ENCODE assay signal across 8 cellular contexts in genomic region chr9:33511184-33511517, GRCh38. TPM values are rescaled to one million over a fixed set of nuclear protein-coding genes. Genes with fewer than 3 reads are reported as not detected.
DNase-seq lines count a peak whose midpoint lies in the region; ATAC-seq and TF ChIP-seq lines count a peak whose summit lies in the region.
"Not testable (repeated sequence)": the region's sequence is repeated elsewhere in the genome, so short reads cannot be mapped to it uniquely, and the experiment has no call there.

No MANE protein-coding gene starts in this region.

- peak overlapping the region in 1 of 2 donors; percentile 90 for H3K9ac ChIP-seq in liver (ENCODE audit: low read depth in 1 of 2, low read length in 2 of 2)

- intact Hi-C loops in CD4-positive, alpha-beta memory T cell (cut with micrococcal nuclease), result loop anchor here (10.0 kb wide), 1 partner anchor 56 kb away; no protein-coding TSS in a partner anchor
- intact Hi-C loops in body of pancreas (cut with DNase I); esophagus squamous epithelium (cut with DNase I); ovary (cut with DNase I); thyroid gland (cut with DNase I): not testable (repeated sequence)

- not testable (repeated sequence) for H3K27ac ChIP-seq in CD4-positive, alpha-beta memory T cell (ENCODE audit: low read depth, low read length); ovary
- H3K27ac ChIP-seq in body of pancreas, result peak overlapping the region in 3 of 4 donors; percentile 73 to 86 (median 84)
- H3K27ac ChIP-seq in esophagus squamous epithelium, result peak overlapping the region; percentile 82 to 87 (median 84)
- peak overlapping the region; percentile 72 to 73 for H3K27ac ChIP-seq in liver (ENCODE audit: low read depth in 1 of 2, low read length in 2 of 2)
- H3K27ac ChIP-seq in thyroid gland, result peak overlapping the region; percentile 61 to 91 (median 74)

- not testable (repeated sequence) for ATAC-seq in body of pancreas

- not testable (repeated sequence) for H3K4me1 Mint-ChIP-seq in CD4-positive, alpha-beta memory T cell

- not testable (repeated sequence) for H3K9me3 ChIP-seq in CD4-positive, alpha-beta memory T cell (ENCODE audit: control insufficient read depth in 1 of 2, low read length in 2 of 2); body of pancreas; esophagus squamous epithelium; liver (ENCODE audit: control insufficient read depth in 4 of 4, low read length in 3 of 4); ovary; thyroid gland

- not testable (repeated sequence) for H3K27me3 ChIP-seq in CD4-positive, alpha-beta memory T cell (ENCODE audit: insufficient read depth, low read length); body of pancreas; esophagus squamous epithelium; liver (ENCODE audit: control insufficient read depth in 4 of 4, insufficient read depth in 4 of 4, low read length in 3 of 4); ovary; thyroid gland

- TF ChIP-seq POLR2A in body of pancreas (IDR thresholded peaks at IDR 0.05), result peak in 1 of 3 donors; percentile 42
- TF ChIP-seq POLR2A in esophagus squamous epithelium (IDR thresholded peaks at IDR 0.05); ovary (IDR thresholded peaks at IDR 0.05); thyroid gland (IDR thresholded peaks at IDR 0.05): not testable (repeated sequence)

- H3K36me3 ChIP-seq in CD4-positive, alpha-beta memory T cell (ENCODE audit: insufficient read depth, low read length); body of pancreas (replicated peaks in 1 of 2; ENCODE audit: insufficient read depth in 1 of 2, low read depth in 2 of 2); esophagus squamous epithelium; liver (ENCODE audit: control insufficient read depth in 4 of 4, insufficient read depth in 3 of 4, low read depth in 1 of 4, low read length in 3 of 4); ovary; thyroid gland: not testable (repeated sequence)

- not testable (repeated sequence) for DNase-seq in CD4-positive, alpha-beta memory T cell; Jurkat, Clone E6-1 (ENCODE audit: low read depth, low spot score); body of pancreas; esophagus squamous epithelium (lab: John Stamatoyannopoulos, UW); ovary; thyroid gland

- CTCF ChIA-PET in CD4-positive, alpha-beta memory T cell (lab: Charles Lee; ENCODE audit: partially characterized antibody), result interaction anchor here (1.2 to 3.0 kb wide), 3 partner anchors 11 to 108 kb away, joined by 3 to 12 read pairs (median 4); partner anchors contain the start of genes ANKRD18B and AQP7

- not testable (repeated sequence) for H3K36me3 Mint-ChIP-seq in CD4-positive, alpha-beta memory T cell

- POLR2A ChIA-PET in CD4-positive, alpha-beta memory T cell (lab: Charles Lee; ENCODE audit: partially characterized antibody), result not testable (repeated sequence)

- H3K4me1 ChIP-seq in CD4-positive, alpha-beta memory T cell (ENCODE audit: insufficient read depth, low read length); body of pancreas; liver (ENCODE audit: control insufficient read depth in 4 of 4, insufficient read depth in 4 of 4, low read length in 3 of 4); ovary (ENCODE audit: insufficient read depth); thyroid gland: not testable (repeated sequence)
- peaks cover 0 to 25% (median 3%) of the 10 kb centered on the region in 3 donors for H3K4me1 ChIP-seq in esophagus squamous epithelium

- H3K4me3 Mint-ChIP-seq in CD4-positive, alpha-beta memory T cell, result peak overlapping the region; percentile 95 to 98 (median 96)

- peak overlapping the region in 6 of 7 donors; percentile 52 to 97 (median 94) for H3K27ac Mint-ChIP-seq in CD4-positive, alpha-beta memory T cell

- H3K27me3 Mint-ChIP-seq in CD4-positive, alpha-beta memory T cell, result not testable (repeated sequence)

- not testable (repeated sequence) for TF ChIP-seq RAD21 in liver (IDR thresholded peaks at IDR 0.05)

- peak overlapping the region; percentile 41 to 76 for H3K4me3 ChIP-seq in CD4-positive, alpha-beta memory T cell (ENCODE audit: low read length in 2 of 2)
- peak overlapping the region; percentile 70 for H3K4me3 ChIP-seq in Jurkat, Clone E6-1 (ENCODE audit: low read length)
- H3K4me3 ChIP-seq in WI38 (ENCODE audit: low read depth, low read length) (peak overlapping the region; percentile 62), body of pancreas (peak overlapping the region in 1 of 2 donors; percentile 62), esophagus squamous epithelium (peak overlapping the region; percentile 47 to 78 (median 60)), liver (ENCODE audit: low read depth in 1 of 3, low read length in 3 of 3) (peak overlapping the region; percentile 68 to 76 (median 70)), ovary (peak overlapping the region; percentile 53), thyroid gland (replicated peaks in 1 of 3) (peak overlapping the region; percentile 39 to 96 (median 60))

- H3K9me3 Mint-ChIP-seq in CD4-positive, alpha-beta memory T cell, result not testable (repeated sequence)

- not testable (repeated sequence) for TF ChIP-seq CTCF in WI38 (IDR thresholded peaks at IDR 0.05; ENCODE audit: low read depth, low read length); body of pancreas (IDR thresholded peaks at IDR 0.05); esophagus squamous epithelium (IDR thresholded peaks at IDR 0.05); liver (IDR thresholded peaks at IDR 0.05; ENCODE audit: low read depth, low read length, missing input control); ovary (IDR thresholded peaks at IDR 0.05); thyroid gland (IDR thresholded peaks at IDR 0.05)

- WGBS in body of pancreas, 2 donors, result 2% methylated on average over 8 of the region's 8 CpGs
- 0% methylated on average over 8 of the region's 8 CpGs for WGBS in esophagus squamous epithelium, 2 donors
- WGBS in liver, result under 1% methylated on average over 8 of the region's 8 CpGs
- WGBS in ovary, 3 donors, result 0% methylated on average over 8 of the region's 8 CpGs
- WGBS in thyroid gland, 2 donors, result 1 to 10% methylated on average over 8 of the region's 8 CpGs

- TF ChIP-seq EP300 in ovary (IDR thresholded peaks at IDR 0.05), result not testable (repeated sequence)

RNA-seq across cellular contexts. Expression of gene ANKRD18B, which starts 12.9 kb away (rescaled TPM):
- 1 to 10 TPM; 1.2 to 1.9 TPM for total RNA-seq in CD4-positive, alpha-beta memory T cell
- polyA plus RNA-seq in CD4-positive, alpha-beta memory T cell, result not detected
- not detected for polyA plus RNA-seq in Jurkat, Clone E6-1 (2012; ENCODE audit: insufficient read depth, insufficient read length)
- 1 to 10 TPM in 1 of 2 donors, not detected in 1; 6.0 TPM for total RNA-seq in body of pancreas
- total RNA-seq in esophagus squamous epithelium, result 10 to 100 TPM in 3 of 4 donors, 1 to 10 TPM in 1; 3.8 to 19.8 (median 10.8) TPM
- total RNA-seq in liver, result 1 to 10 TPM in 1 of 2 donors, under 1 TPM in 1; 0.59 to 1.9 TPM
- under 1 TPM in 1 of 2 donors, not detected in 1; 0.01 TPM for polyA plus RNA-seq in liver
- 1 to 10 TPM in 1 of 7 donors, under 1 TPM in 1, not detected in 5; 0.56 to 2.8 TPM for total RNA-seq in ovary
- under 1 TPM in 1 of 2 donors, not detected in 1; 0.35 TPM for polyA plus RNA-seq in ovary
- total RNA-seq in thyroid gland, result 10 to 100 TPM in 1 of 4 donors, 1 to 10 TPM in 1, under 1 TPM in 2; 0.59 to 12.4 (median 1.5) TPM

RNA-seq across cellular contexts. Expression of gene NOL6, which starts 37.4 kb away (rescaled TPM):
- 10 to 100 TPM; 39.1 to 41.1 TPM for total RNA-seq in CD4-positive, alpha-beta memory T cell
- 10 to 100 TPM; 11.7 to 28.1 TPM for polyA plus RNA-seq in CD4-positive, alpha-beta memory T cell
- polyA plus RNA-seq in Jurkat, Clone E6-1 (2012; ENCODE audit: insufficient read depth, insufficient read length), result 36.9 TPM
- total RNA-seq in body of pancreas (10 to 100 TPM; 14.8 to 23.1 TPM), esophagus squamous epithelium (10 to 100 TPM; 23.6 to 43.7 (median 38.3) TPM), liver (10 to 100 TPM; 10.6 to 20.2 TPM), ovary (10 to 100 TPM; 11.7 to 50.5 (median 27.4) TPM), thyroid gland (10 to 100 TPM; 13.0 to 32.3 (median 27.0) TPM)
- polyA plus RNA-seq in liver (10 to 100 TPM in 1 of 2 donors, 1 to 10 TPM in 1; 8.8 to 16.9 TPM), ovary (10 to 100 TPM; 14.5 to 17.6 TPM)
